Comparison of ENCODE assay signal across 8 cellular contexts in genomic region chr11:95230054-95231034, GRCh38. TPM values are rescaled to one million over a fixed set of nuclear protein-coding genes. Genes with fewer than 3 reads are reported as not detected.
DNase-seq lines count a peak whose midpoint lies in the region; ATAC-seq and TF ChIP-seq lines count a peak whose summit lies in the region.

No MANE protein-coding gene starts in this region.

- ATAC-seq in GM21515 (IDR thresholded peaks at IDR 0.05; ENCODE audit: unreplicated experiment) (peak; percentile 10), IMR-90 (ENCODE audit: low read depth) (peak; percentile 16)

- TF ChIP-seq CTCF in IMR-90 (conservative IDR thresholded peaks at IDR 0.05; ENCODE audit: low read depth, low read length), result no peak
- TF ChIP-seq CTCF in stomach (IDR thresholded peaks at IDR 0.05), result no peak

- H3K4ac ChIP-seq in IMR-90 (ENCODE audit: low read depth, low read length), result no peak overlapping the region

- H3K56ac ChIP-seq in IMR-90 (ENCODE audit: extremely low read depth, insufficient read depth, low read length), result no peak overlapping the region

- in situ Hi-C loops in IMR-90 (cut with MboI; ENCODE audit: low sequenced_read_pairs), result no loop called here

- H3K9me3 ChIP-seq in IMR-90 (ENCODE audit: control insufficient read depth, insufficient read depth, low read length), result no peaks in the 10 kb centered on the region
- H3K9me3 ChIP-seq in stomach, result no peaks in the 10 kb centered on the region

- H3K9me1 ChIP-seq in IMR-90 (ENCODE audit: insufficient read depth, low read length), result no peaks in the 10 kb centered on the region

- H4K5ac ChIP-seq in IMR-90 (ENCODE audit: low read depth, low read length), result no peak overlapping the region

- H2BK5ac ChIP-seq in IMR-90 (ENCODE audit: low read depth, low read length, poor library complexity, severe bottlenecking), result no peak overlapping the region

- peak overlapping the region; percentile 90 for H2AFZ ChIP-seq in IMR-90 (replicated peaks; ENCODE audit: low read length, poor library complexity)

- H3K27me3 ChIP-seq in IMR-90 (ENCODE audit: control insufficient read depth, insufficient read depth, low read length) (no peaks in the 10 kb centered on the region; the same call in 1 of the 2 replicates), stomach (no peaks in the 10 kb centered on the region)

- no TSS peak for BruUV-seq in IMR-90 (replicated peaks; lab: Mats Ljungman, UMichigan)

- H3K4me3 ChIP-seq in IMR-90 (ENCODE audit: insufficient read depth, low read depth, low read length) (peak overlapping the region; percentile 51), stomach (peak overlapping the region; percentile 78 to 93 (median 80))

- 1% methylated on average over 31 of the region's 70 CpGs; no CpG with 5 or more reads in 1 of the 2 experiments for WGBS in IMR-90 (ENCODE audit: extremely low coverage in 2 of 2, insufficient read length in 1 of 2), 2 experiments
- WGBS in stomach, 5 donors, result 0 to 1% (median 0%) methylated on average over 40 to 70 of the region's 70 CpGs

- CTCF ChIA-PET in IMR-90 (lab: Yijun Ruan, JAX), result interaction anchor here (0.7 to 1.5 kb wide), 6 partner anchors 16 to 1476 kb away, joined by 3 to 7 read pairs (median 4); no protein-coding TSS in a partner anchor

- DNase-seq in COLO829 (ENCODE audit: low spot score), result peak; percentile 1
- DNase-seq in IMR-90, result no peak
- DNase-seq in activated CD4-positive, alpha-beta T cell treated with anti-CD3 and anti-CD28 coated beads for 48 hours, result peak; percentile 41
- DNase-seq in effector CD8-positive, alpha-beta T cell (lab: John Stamatoyannopoulos, UW), result peak; percentile 14
- peak; percentile 3 to 7 for DNase-seq in lung microvascular endothelial cell (ENCODE audit: low read depth in 2 of 2)
- no peak for DNase-seq in stomach
- no peak for DNase-seq in NCI-H2081 treated with DMSO at 0.1 percent for 48 hours (lab: John Stamatoyannopoulos, UW)

- H3K36me3 ChIP-seq in IMR-90 (ENCODE audit: control insufficient read depth, insufficient read depth, low read length) (no peaks in the 10 kb centered on the region), stomach (no peaks in the 10 kb centered on the region)

- H3K4me2 ChIP-seq in IMR-90 (ENCODE audit: low read depth, low read length), result peak overlapping the region; percentile 64

- H3K18ac ChIP-seq in IMR-90 (ENCODE audit: low read depth, low read length), result no peak overlapping the region

- H2BK20ac ChIP-seq in IMR-90 (ENCODE audit: low read depth, low read length), result no peak overlapping the region

- no peaks in the 10 kb centered on the region for H3K4me1 ChIP-seq in IMR-90 (ENCODE audit: control insufficient read depth, insufficient read depth, low read length)
- H3K4me1 ChIP-seq in stomach, result peaks cover 4 to 44% (median 22%) of the 10 kb centered on the region in 4 donors

- no peak overlapping the region for H2BK120ac ChIP-seq in IMR-90 (ENCODE audit: low read depth, low read length)

- TF ChIP-seq RAD21 in IMR-90 (IDR thresholded peaks at IDR 0.05; ENCODE audit: low read length), result no peak

- no peak overlapping the region for H4K91ac ChIP-seq in IMR-90 (ENCODE audit: insufficient read depth, low read depth, low read length)

- H2BK15ac ChIP-seq in IMR-90 (ENCODE audit: low read depth, low read length), result no peak overlapping the region

- H3K23ac ChIP-seq in IMR-90 (ENCODE audit: low read depth, low read length), result 0 out of 2 replicates have a peak overlapping the region, but pooled peaks have one; percentile 12

- TF ChIP-seq POLR2A in IMR-90 (IDR thresholded peaks at IDR 0.05; ENCODE audit: low read depth, low read length) (no peak), stomach (IDR thresholded peaks at IDR 0.05) (no peak)

- H4K8ac ChIP-seq in IMR-90 (ENCODE audit: low read depth in 2 of 2, low read length in 2 of 2), result no peak overlapping the region

- no peaks in the 10 kb centered on the region for H4K20me1 ChIP-seq in IMR-90 (ENCODE audit: insufficient read depth, low read length)

- no peak overlapping the region for H2AK5ac ChIP-seq in IMR-90 (ENCODE audit: low read depth, low read length)

- intact Hi-C loops in IMR-90 (cut with micrococcal nuclease), result loop anchor here (1.0 kb wide), 2 partner anchors 79 to 282 kb away; no protein-coding TSS in a partner anchor
- intact Hi-C loops in stomach (cut with DNase I; ENCODE audit: low total_unique reads), result no loop called here

- H3K27ac ChIP-seq in IMR-90 (ENCODE audit: insufficient read depth, low read length) (no peak overlapping the region), stomach (peak overlapping the region; percentile 77 to 89 (median 88))

- H3K14ac ChIP-seq in IMR-90 (replicated peaks; ENCODE audit: low read depth, low read length), result no peak overlapping the region

- TF ChIP-seq EP300 in stomach (IDR thresholded peaks at IDR 0.05), result no peak

- no peaks in the 10 kb centered on the region for H3K79me1 ChIP-seq in IMR-90 (ENCODE audit: low read depth in 1 of 2, low read length in 2 of 2)

- POLR2A ChIA-PET in IMR-90 (lab: Charles Lee; ENCODE audit: unreplicated experiment), result no interaction called here

- H2AK9ac ChIP-seq in IMR-90 (replicated peaks; ENCODE audit: low read depth, low read length, poor library complexity), result peak overlapping the region; percentile 75

- dilution Hi-C loops in IMR-90 (cut with HindIII; ENCODE audit: low sequenced_read_pairs, unreplicated experiment), result no loop called here

- H3K9ac ChIP-seq in IMR-90 (ENCODE audit: low read depth, low read length), result peak overlapping the region; percentile 33; the same call in 1 of the 2 replicates

TF ChIP-seq in IMR-90, 13 proteins besides CTCF, POLR2A, EP300 and RAD21:
- no peak for TF ChIP-seq FOS (IDR thresholded peaks at IDR 0.05; ENCODE audit: low read depth, low read length)
- TF ChIP-seq MXI1 (IDR thresholded peaks at IDR 0.05; ENCODE audit: borderline replicate concordance, low read depth, low read length), result 0 out of 2 replicates have a peak, but pooled peaks have one; percentile 4

RNA-seq across cellular contexts. Expression of gene SESN3, which starts 0.7 kb away (rescaled TPM):
- total RNA-seq in IMR-90 (2012; rRNA removed) (7.7 and 10.0 TPM in 2 replicates), lung microvascular endothelial cell (19.0 and 51.2 TPM in 2 replicates), stomach (10 to 100 TPM in 3 of 5 donors, 1 to 10 TPM in 2; 5.5 to 43.7 (median 12.1) TPM)
- polyA plus RNA-seq in IMR-90 (2012; rRNA removed) (1.3 and 2.0 TPM in 2 replicates), stomach (1 to 10 TPM; 2.7 to 4.7 (median 3.8) TPM)
- 0.27 and 0.31 TPM in 2 replicates for polyA plus RNA-seq in IMR-90 (2012; cell fraction: cytosol; rRNA removed)
- polyA plus RNA-seq in IMR-90 (2012; cell fraction: nucleus; rRNA removed; ENCODE audit: low replicate concordance), result 0.17 and 2.3 TPM in 2 replicates

Comparison
In these comparisons a context has a peak if more than half of its experiments do, and no peak if none do; other contexts are left out.
1. DNase-seq: peak in COLO829 (single experiment), activated CD4-positive, alpha-beta T cell treated with anti-CD3 and anti-CD28 coated beads for 48 hours (single experiment), effector CD8-positive, alpha-beta T cell (single experiment) and lung microvascular endothelial cell (2 of 2); none in IMR-90 (single experiment), stomach (single experiment) and NCI-H2081 treated with DMSO at 0.1 percent for 48 hours (single experiment).